ENCODE assay signal across 10 cellular contexts in genomic region chr3:149507491-149508324, GRCh38. TPM values are rescaled to one million over a fixed set of nuclear protein-coding genes. Genes with fewer than 3 reads are reported as not detected.
A peak's percentile ranks its signal among the peaks of the same experiment; 100 is the strongest.
DNase-seq lines count a peak whose midpoint lies in the region; TF ChIP-seq lines count a peak whose summit lies in the region.
"Had no signal": no experiment of that assay in that cellular context is flagged by ENCODE, and none has a peak within 500 bp of the region (broad histone marks: within the 10 kb centered on the region; RNA-seq: fewer than 3 reads in every experiment).

No MANE protein-coding gene starts in this region.

- H3K27me3 ChIP-seq in left ventricle myocardium inferior (ENCODE audit: low read depth) = no peaks in the 10 kb centered on the region

- DNase-seq in NK-92 treated with Interleukin-12 subunit alpha and Interleukin-12 subunit beta, amount 100 ng/mL, for 24 hours (lab: John Stamatoyannopoulos, UW) = peak; percentile 81
- DNase-seq in NK-92 (lab: John Stamatoyannopoulos, UW; ENCODE audit: unreplicated experiment) (no peak), SKM-1 (lab: John Stamatoyannopoulos, UW; ENCODE audit: unreplicated experiment) (peak; percentile 32), left ventricle myocardium inferior (no peak), stromal cell of bone marrow (ENCODE audit: low read depth) (peak; percentile 86), middle frontal gyrus (ENCODE audit: extremely low spot score, low spot score) (no peak), epidermal melanocyte (ENCODE audit: insufficient read length, low spot score) (no peak)
- no peak for DNase-seq in effector CD4-positive, alpha-beta T cell
- DNase-seq: ACHN had no signal

- peak overlapping the region; percentile 7 for H3K27ac ChIP-seq in left ventricle myocardium inferior (replicated peaks)
- H3K27ac ChIP-seq: PC-9 had no signal

- TF ChIP-seq CTCF in left ventricle myocardium inferior (IDR thresholded peaks at IDR 0.05; ENCODE audit: borderline replicate concordance) = no peak

- H3K4me1 ChIP-seq in left ventricle myocardium inferior = peaks cover 20% of the 10 kb centered on the region

- intact Hi-C loops in left ventricle myocardium inferior (cut with micrococcal nuclease) = no loop called here

- peak overlapping the region; percentile 11 for H3K4me3 ChIP-seq in left ventricle myocardium inferior
- H3K4me3 ChIP-seq: PC-9 had no signal

- no peaks in the 10 kb centered on the region for H3K9me3 ChIP-seq in left ventricle myocardium inferior (replicated peaks)

- H3K36me3 ChIP-seq in left ventricle myocardium inferior = no peaks in the 10 kb centered on the region

RNA-seq across cellular contexts. Expression of gene TM4SF4, which starts 33.2 kb away (rescaled TPM):
- total RNA-seq in left ventricle myocardium inferior = not detected
- total RNA-seq: PC-9 had no signal

Comparison
In these comparisons a context has a peak if more than half of its experiments do, and no peak if none do; other contexts are left out.
1. DNase-seq: peak in NK-92 treated with Interleukin-12 subunit alpha and Interleukin-12 subunit beta, amount 100 ng/mL, for 24 hours (single experiment), SKM-1 (single experiment) and stromal cell of bone marrow (single experiment); none in NK-92 (single experiment), left ventricle myocardium inferior (single experiment), middle frontal gyrus (single experiment), epidermal melanocyte (single experiment) and effector CD4-positive, alpha-beta T cell (single experiment).